Comparison of ENCODE assay signal across 25 cellular contexts in genomic region chr20:59508729-59509128, GRCh38.
"Had no signal": no experiment of that assay in that cellular context is flagged by ENCODE, and none has a peak within 500 bp of the region (broad histone marks: within the 10 kb centered on the region; RNA-seq: fewer than 3 reads in every experiment).

No MANE protein-coding gene starts in this region.

- H3K4me1 ChIP-seq: Peyer's patch, SJSA1 had no signal

- FAIRE-seq: astrocyte, TTC549 had no signal

- H3K4me3 ChIP-seq: Peyer's patch, SJSA1 had no signal

- H3K9me3 ChIP-seq: Peyer's patch, SJSA1 had no signal

- H3K36me3 ChIP-seq: Peyer's patch, SJSA1 had no signal

- DNase-seq: activated CD4-positive, alpha-beta memory T cell treated with anti-CD3 and anti-CD28 coated beads for 36 hours; activated CD4-positive, alpha-beta T cell treated with anti-CD3 and anti-CD28 coated beads, Interleukin-2, amount 10 ng/mL, durations not matched to agents 7 days and 5 days; activated CD4-positive, CD25-positive, alpha-beta regulatory T cell; activated gamma-delta T cell; activated naive CD4-positive, alpha-beta T cell treated with anti-CD3 and anti-CD28 coated beads for 36 hours; activated T-cell treated with anti-CD3 and anti-CD28 coated beads for 4 hours; activated T-cell treated with anti-CD3 and anti-CD28 coated beads, Interleukin-2, amount 50 U/mL, for 48 hours; amygdala; Kasumi-1; NCI-H1105 treated with DMSO at 0.1 percent for 48 hours; NCI-H1436 treated with DMSO at 0.1 percent for 48 hours; NCI-H187; NCI-H2081; NCI-H510A treated with DMSO at 0.1 percent for 48 hours; NCI-H69; NK-92 treated with Interleukin-12 subunit alpha and Interleukin-12 subunit beta, amount 100 ng/mL, for 24 hours; Peyer's patch; SHP77; T-helper 17 cell; T-helper 9 cell had no signal

- H3K27ac ChIP-seq: Peyer's patch, SJSA1 had no signal

- ATAC-seq: activated T-helper 17 cell treated with anti-CD3 and anti-CD28 coated beads, Interleukin-2, amount 50 U/mL, for 72 hours; SK-N-SH treated with all-trans-retinoic acid at 6 μM for 48 hours; T-helper 17 cell had no signal

- H3K27me3 ChIP-seq: Peyer's patch had no signal
